ENCODE assay signal across 8 cellular contexts in genomic region chr18:3624818-3625716, GRCh38.
DNase-seq lines count a peak whose midpoint lies in the region; ATAC-seq and TF ChIP-seq lines count a peak whose summit lies in the region.

No MANE protein-coding gene starts in this region.

- no peaks in the 10 kb centered on the region for H3K9me3 Mint-ChIP-seq in activated CD8-positive, alpha-beta T cell treated with anti-CD3 and anti-CD28 coated beads, Interleukin-2, amount 10 ng/mL, durations not matched to agents 7 days and 5 days (ENCODE audit: insufficient read depth)
- H3K9me3 Mint-ChIP-seq in type B pancreatic cell = no peaks in the 10 kb centered on the region

- CTCF ChIA-PET in activated CD8-positive, alpha-beta T cell treated with anti-CD3 and anti-CD28 coated beads, Interleukin-2, amount 10 ng/mL, durations not matched to agents 7 days and 5 days (lab: Charles Lee) = interaction anchor here (1.1 to 1.5 kb wide), 3 partner anchors 31 to 328 kb away, joined by 3 to 5 read pairs (median 3); no protein-coding TSS in a partner anchor
- CTCF ChIA-PET in GM10248 (lab: Yijun Ruan, JAX) = interaction anchor here (1.0 to 1.9 kb wide), 2 partner anchors 41 to 328 kb away, joined by 4 read pairs; no protein-coding TSS in a partner anchor

- no peaks in the 10 kb centered on the region for H3K36me3 ChIP-seq in BLaER1

- no peaks in the 10 kb centered on the region for H3K36me3 Mint-ChIP-seq in activated CD8-positive, alpha-beta T cell treated with anti-CD3 and anti-CD28 coated beads, Interleukin-2, amount 10 ng/mL, durations not matched to agents 7 days and 5 days (ENCODE audit: low read depth)
- no peaks in the 10 kb centered on the region for H3K36me3 Mint-ChIP-seq in type B pancreatic cell

- H3K27ac ChIP-seq in BLaER1 = no peak overlapping the region

- H3K4me1 ChIP-seq in BLaER1 = peaks cover 13% of the 10 kb centered on the region

- no peaks in the 10 kb centered on the region for H3K9me3 ChIP-seq in BLaER1

- H3K4me1 Mint-ChIP-seq in activated CD8-positive, alpha-beta T cell treated with anti-CD3 and anti-CD28 coated beads, Interleukin-2, amount 10 ng/mL, durations not matched to agents 7 days and 5 days (ENCODE audit: low read depth) = peaks cover 37% of the 10 kb centered on the region
- peaks cover 29% of the 10 kb centered on the region for H3K4me1 Mint-ChIP-seq in type B pancreatic cell (ENCODE audit: unreplicated experiment)

- peak overlapping the region; percentile 34; the same call in 1 of the 2 replicates for H3K4me2 ChIP-seq in BLaER1

- POLR2A ChIA-PET in activated CD8-positive, alpha-beta T cell treated with anti-CD3 and anti-CD28 coated beads, Interleukin-2, amount 10 ng/mL, durations not matched to agents 7 days and 5 days (lab: Charles Lee) = interaction anchor here (1.0 to 1.2 kb wide), 2 partner anchors 19 to 31 kb away, joined by 3 to 4 read pairs; no protein-coding TSS in a partner anchor
- POLR2A ChIA-PET in GM10248 (lab: Yijun Ruan, JAX) = no interaction called here

- H3K9ac ChIP-seq in BLaER1 = no peak overlapping the region

- no peaks in the 10 kb centered on the region for H4K20me1 ChIP-seq in BLaER1

- H3K27ac Mint-ChIP-seq in activated CD8-positive, alpha-beta T cell treated with anti-CD3 and anti-CD28 coated beads, Interleukin-2, amount 10 ng/mL, durations not matched to agents 7 days and 5 days = peak overlapping the region; percentile 74
- peak overlapping the region; percentile 98 for H3K27ac Mint-ChIP-seq in type B pancreatic cell

- peak; percentile 93 for ATAC-seq in activated CD8-positive, alpha-beta T cell treated with anti-CD3 and anti-CD28 coated beads, Interleukin-2, amount 10 ng/mL, durations not matched to agents 7 days and 5 days

- TF ChIP-seq CTCF in epithelial cell of esophagus (IDR thresholded peaks at IDR 0.05; ENCODE audit: insufficient read depth, low read depth, low read length, missing control alignments) (no peak), type B pancreatic cell (conservative IDR thresholded peaks at IDR 0.05) (no peak), GM10248 (IDR thresholded peaks at IDR 0.05; ENCODE audit: control extremely low read depth, extremely low read depth, low read depth, missing control alignments) (no peak)

- H3K27me3 ChIP-seq in BLaER1 = no peaks in the 10 kb centered on the region

- DNase-seq in HUDEP-2 (lab: John Stamatoyannopoulos, UW; ENCODE audit: unreplicated experiment in 76 of 76) (peak in 39 of 76 experiments; percentile 1 to 84 (median 24)), epithelial cell of esophagus (ENCODE audit: low read depth) (peak; percentile 90), non-pigmented ciliary epithelial cell (ENCODE audit: low read depth) (peak; percentile 96), type B pancreatic cell (ENCODE audit: extremely low spot score, unreplicated experiment) (no peak), Kasumi-1 (lab: John Stamatoyannopoulos, UW) (no peak), GM10248 (ENCODE audit: extremely low spot score) (no peak)
- peak; percentile 63 for DNase-seq in activated CD8-positive, alpha-beta T cell treated with anti-CD3 and anti-CD28 coated beads, Interleukin-2, amount 10 ng/mL, durations not matched to agents 7 days and 5 days

- H3K4me3 Mint-ChIP-seq in activated CD8-positive, alpha-beta T cell treated with anti-CD3 and anti-CD28 coated beads, Interleukin-2, amount 10 ng/mL, durations not matched to agents 7 days and 5 days = peak overlapping the region; percentile 6
- peak overlapping the region; percentile 83 for H3K4me3 Mint-ChIP-seq in type B pancreatic cell

- H3K27me3 Mint-ChIP-seq in activated CD8-positive, alpha-beta T cell treated with anti-CD3 and anti-CD28 coated beads, Interleukin-2, amount 10 ng/mL, durations not matched to agents 7 days and 5 days (ENCODE audit: low read depth) = no peaks in the 10 kb centered on the region
- H3K27me3 Mint-ChIP-seq in type B pancreatic cell = no peaks in the 10 kb centered on the region

- H3K4me3 ChIP-seq in BLaER1 (no peak overlapping the region), epithelial cell of esophagus (ENCODE audit: low read length) (no peak overlapping the region)

Comparison
In these comparisons a context has a peak if more than half of its experiments do, and no peak if none do; other contexts are left out.
1. DNase-seq: peak in HUDEP-2 (39 of 76), activated CD8-positive, alpha-beta T cell treated with anti-CD3 and anti-CD28 coated beads, Interleukin-2, amount 10 ng/mL, durations not matched to agents 7 days and 5 days (single experiment), epithelial cell of esophagus (single experiment) and non-pigmented ciliary epithelial cell (single experiment); none in type B pancreatic cell (single experiment), Kasumi-1 (0 of 2) and GM10248 (single experiment).